11 cellular contexts compared by ENCODE assay signal in the genomic region with DNA sequence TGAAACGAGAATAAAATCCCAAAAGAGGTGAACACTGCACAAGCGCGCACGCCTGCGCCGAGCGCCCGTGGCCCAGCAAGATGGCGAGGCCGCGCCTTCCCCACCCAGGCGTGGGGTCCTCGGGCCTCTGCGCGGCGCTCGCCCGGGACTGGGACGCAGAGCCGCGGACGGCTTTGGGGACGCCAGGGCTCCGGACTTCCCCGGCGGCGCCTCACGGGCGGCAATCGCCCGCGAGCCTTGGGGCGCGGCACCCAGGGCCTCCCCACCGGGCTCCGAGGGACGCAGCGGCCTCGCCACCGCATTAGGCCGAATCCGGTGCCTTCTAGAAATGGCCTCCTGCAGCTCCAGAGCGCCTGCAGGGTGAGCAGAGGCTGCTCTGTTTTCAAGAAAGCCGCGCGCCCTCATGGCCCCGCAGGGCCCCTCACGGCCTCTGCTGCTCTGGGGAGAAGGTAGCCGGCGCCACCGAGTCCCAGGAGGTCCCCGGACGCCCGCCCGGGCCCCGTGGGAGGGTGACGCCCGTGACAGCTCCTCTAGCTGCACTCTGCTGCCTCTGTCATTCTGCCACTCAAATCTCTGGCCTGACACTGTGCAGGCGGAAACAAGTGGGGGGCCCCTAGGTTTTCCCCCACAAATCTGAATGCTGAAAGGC. TPM values are rescaled to one million over a fixed set of nuclear protein-coding genes. Genes with fewer than 3 reads are reported as not detected.
DNase-seq lines count a peak whose midpoint lies in the region; ATAC-seq and TF ChIP-seq lines count a peak whose summit lies in the region.
"Had no signal": no experiment of that assay in that cellular context is flagged by ENCODE, and none has a peak within 500 bp of the region (broad histone marks: within the 10 kb centered on the region; RNA-seq: fewer than 3 reads in every experiment).

No MANE protein-coding gene starts in this region.

- peak overlapping the region; percentile 77 for H4K8ac ChIP-seq in neuronal stem cell (ENCODE audit: low read depth, low read length)

- H3K36me3 ChIP-seq in ES-I3 (ENCODE audit: insufficient read depth, low read length), result no peaks in the 10 kb centered on the region
- H3K36me3 ChIP-seq in GM23338 (ENCODE audit: insufficient read depth), result no peaks in the 10 kb centered on the region
- H3K36me3 ChIP-seq in neuronal stem cell (replicated peaks in 1 of 2; ENCODE audit: control insufficient read depth in 2 of 2, insufficient read depth in 2 of 2, low read length in 2 of 2), result no peaks in the 10 kb centered on the region

- no peak overlapping the region for H3K4me3 Mint-ChIP-seq in GM23338
- peak overlapping the region; percentile 20 for H3K4me3 Mint-ChIP-seq in dendritic cell treated with granulocyte-macrophage colony-stimulating factor and Interleukin-4, amounts not matched to agents 40 ng/mL and 50 ng/mL, for 4 days
- H3K4me3 Mint-ChIP-seq: nephron progenitor cell had no signal

- DNase-seq in GM23338 (ENCODE audit: low spot score) (peak; percentile 70), neuronal stem cell (ENCODE audit: low spot score) (no peak), NCI-H526 treated with DMSO at 0.1 percent for 48 hours (lab: John Stamatoyannopoulos, UW) (no peak), NCI-H2081 treated with DMSO at 0.1 percent for 48 hours (lab: John Stamatoyannopoulos, UW) (no peak)
- DNase-seq: NCI-H2227 treated with DMSO at 0.1 percent for 48 hours; nephron progenitor cell; stimulated activated CD8-positive, alpha-beta memory T cell treated with anti-CD3 and anti-CD28 coated beads, Interleukin-4, amount 100 ng/mL, for 48 hours had no signal

- no peak overlapping the region for H3K23ac ChIP-seq in neuronal stem cell (ENCODE audit: low read depth, low read length, poor library complexity)

- H3K4me2 ChIP-seq in GM23338 (peak overlapping the region; percentile 84), neuronal stem cell (ENCODE audit: insufficient read depth, low read length, poor library complexity, severe bottlenecking) (no peak overlapping the region)

- H3K36me3 Mint-ChIP-seq in GM23338 (ENCODE audit: low read depth), result no peaks in the 10 kb centered on the region
- H3K36me3 Mint-ChIP-seq in dendritic cell treated with granulocyte-macrophage colony-stimulating factor and Interleukin-4, amounts not matched to agents 40 ng/mL and 50 ng/mL, for 4 days (ENCODE audit: low read depth), result no peaks in the 10 kb centered on the region

- intact Hi-C loops in dendritic cell treated with granulocyte-macrophage colony-stimulating factor and Interleukin-4, amounts not matched to agents 40 ng/mL and 50 ng/mL, for 4 days (cut with micrococcal nuclease), result no loop called here

- H3K27ac Mint-ChIP-seq in GM23338, result no peak overlapping the region
- H3K27ac Mint-ChIP-seq in dendritic cell treated with granulocyte-macrophage colony-stimulating factor and Interleukin-4, amounts not matched to agents 40 ng/mL and 50 ng/mL, for 4 days, result no peak overlapping the region
- H3K27ac Mint-ChIP-seq: nephron progenitor cell had no signal

- H3K27ac ChIP-seq in GM23338 (ENCODE audit: low read depth), result no peak overlapping the region
- H3K27ac ChIP-seq in neuronal stem cell (replicated peaks; ENCODE audit: low read length), result no peak overlapping the region

- ATAC-seq in GM23338 (peak; percentile 74), GM21619 (IDR thresholded peaks at IDR 0.05; ENCODE audit: unreplicated experiment) (no peak), HG03095 (IDR thresholded peaks at IDR 0.05; ENCODE audit: unreplicated experiment) (no peak)

- no peaks in the 10 kb centered on the region for H3K9me3 Mint-ChIP-seq in GM23338
- no peaks in the 10 kb centered on the region for H3K9me3 Mint-ChIP-seq in dendritic cell treated with granulocyte-macrophage colony-stimulating factor and Interleukin-4, amounts not matched to agents 40 ng/mL and 50 ng/mL, for 4 days
- H3K9me3 Mint-ChIP-seq: nephron progenitor cell had no signal

- H3K27me3 ChIP-seq in GM23338 (ENCODE audit: insufficient read depth) (no peaks in the 10 kb centered on the region), neuronal stem cell (ENCODE audit: control insufficient read depth in 3 of 3, insufficient read depth in 3 of 3, low read depth in 1 of 3, low read length in 3 of 3) (peaks cover 0 to 24% (median 0%) of the 10 kb centered on the region in 3 experiments)

- H2AFZ ChIP-seq in GM23338 (peak overlapping the region; percentile 91), neuronal stem cell (ENCODE audit: low read length) (no peak overlapping the region)

- peak overlapping the region; percentile 87 for H2BK120ac ChIP-seq in neuronal stem cell (ENCODE audit: low read depth, low read length)

- H3K9me3 ChIP-seq in ES-I3 (ENCODE audit: control insufficient read depth, insufficient read depth, low read length), result no peaks in the 10 kb centered on the region
- H3K9me3 ChIP-seq in neuronal stem cell (replicated peaks in 1 of 2; ENCODE audit: control insufficient read depth in 2 of 2, insufficient read depth in 1 of 2, low read depth in 1 of 2, low read length in 2 of 2), result no peaks in the 10 kb centered on the region

- no peak overlapping the region for H2AK5ac ChIP-seq in neuronal stem cell (ENCODE audit: low read depth, low read length)

- peaks cover 14% of the 10 kb centered on the region for H3K27me3 Mint-ChIP-seq in GM23338 (ENCODE audit: insufficient read depth, low read depth, poor library complexity)
- peaks cover 15% of the 10 kb centered on the region for H3K27me3 Mint-ChIP-seq in dendritic cell treated with granulocyte-macrophage colony-stimulating factor and Interleukin-4, amounts not matched to agents 40 ng/mL and 50 ng/mL, for 4 days

- peak overlapping the region; percentile 56 for H2BK15ac ChIP-seq in neuronal stem cell (ENCODE audit: low read length)

- peak overlapping the region; percentile 57 for H3K4ac ChIP-seq in neuronal stem cell (ENCODE audit: low read length)

- H3F3A ChIP-seq in GM23338 (replicated peaks; ENCODE audit: low read depth), result peaks cover 4% of the 10 kb centered on the region

- H3K4me1 Mint-ChIP-seq in GM23338, result peaks cover 5% of the 10 kb centered on the region
- H3K4me1 Mint-ChIP-seq in dendritic cell treated with granulocyte-macrophage colony-stimulating factor and Interleukin-4, amounts not matched to agents 40 ng/mL and 50 ng/mL, for 4 days (ENCODE audit: low read depth), result peaks cover 11% of the 10 kb centered on the region

- H4K20me1 ChIP-seq in GM23338 (replicated peaks; ENCODE audit: insufficient read depth), result no peaks in the 10 kb centered on the region

- H2BK12ac ChIP-seq in neuronal stem cell (ENCODE audit: low read length), result peak overlapping the region; percentile 63

- H2BK5ac ChIP-seq in neuronal stem cell (ENCODE audit: low read length), result peak overlapping the region; percentile 47

- no peaks in the 10 kb centered on the region for H3K9me2 ChIP-seq in GM23338 (ENCODE audit: insufficient read depth)

- H3K4me3 ChIP-seq in GM23338 (peak overlapping the region; percentile 61), neuronal stem cell (ENCODE audit: low read length in 2 of 2) (no peak overlapping the region)

- no peak for TF ChIP-seq CTCF in GM23338 (conservative IDR thresholded peaks at IDR 0.05; ENCODE audit: low read depth in 2 of 2)

- H3K18ac ChIP-seq in neuronal stem cell (ENCODE audit: low read length), result peak overlapping the region; percentile 84

- H3K4me1 ChIP-seq in ES-I3 (ENCODE audit: insufficient read depth, low read length) (peaks cover 9% of the 10 kb centered on the region), GM23338 (ENCODE audit: insufficient read depth) (0 out of 2 replicates have a peak, but pooled peaks cover 4% of the 10 kb centered on the region), neuronal stem cell (ENCODE audit: control insufficient read depth in 2 of 2, insufficient read depth in 1 of 2, low read depth in 1 of 2, low read length in 2 of 2) (peaks cover 0 to under 1% of the 10 kb centered on the region in 2 donors)

- no peaks in the 10 kb centered on the region for H3K79me2 ChIP-seq in GM23338 (replicated peaks; ENCODE audit: insufficient read depth)

- H3K9ac ChIP-seq in ES-I3 (ENCODE audit: low read depth, low read length) (peak overlapping the region; percentile 11), neuronal stem cell (ENCODE audit: low read depth, low read length, poor library complexity) (no peak overlapping the region)

- H3K79me1 ChIP-seq in neuronal stem cell (ENCODE audit: low read depth, low read length), result no peaks in the 10 kb centered on the region

- no CpG with 5 or more reads among the region's 59 CpGs for WGBS in neuronal stem cell (ENCODE audit: extremely low coverage in 2 of 2, insufficient read length in 2 of 2, insufficient replicate concordance in 1 of 2), 2 donors

- no peak overlapping the region for H4K91ac ChIP-seq in neuronal stem cell (ENCODE audit: low read depth, low read length, poor library complexity)

- no peak overlapping the region for H3K14ac ChIP-seq in neuronal stem cell (ENCODE audit: low read length)

TF ChIP-seq in GM23338, 12 proteins besides CTCF, POLR2A, EP300 and RAD21 (continues in another document):
- TF ChIP-seq CREB1 (CRISPR knock-in tag; IDR thresholded peaks at IDR 0.05; ENCODE audit: low read depth), result no peak
- TF ChIP-seq JUNB (IDR thresholded peaks at IDR 0.05; ENCODE audit: unreplicated experiment), result no peak
- no peak for TF ChIP-seq POLR2AphosphoS5 (IDR thresholded peaks at IDR 0.05; ENCODE audit: low read depth)
- no peak for TF ChIP-seq ZNF331 (CRISPR knock-in tag; IDR thresholded peaks at IDR 0.05; ENCODE audit: low read depth)
- no peak for TF ChIP-seq EZH2 (IDR thresholded peaks at IDR 0.05; ENCODE audit: low read depth, unreplicated experiment)
- TF ChIP-seq STAT1 (IDR thresholded peaks at IDR 0.05; ENCODE audit: unreplicated experiment), result no peak
- TF ChIP-seq ZNF114 (CRISPR knock-in tag; IDR thresholded peaks at IDR 0.05), result no peak
- no peak for TF ChIP-seq EZH2phosphoT487 (IDR thresholded peaks at IDR 0.05; ENCODE audit: unreplicated experiment)

RNA-seq across cellular contexts. Expression of gene POMC, which starts 35.9 kb away (rescaled TPM):
- 7.8 and 12.3 TPM in 2 replicates for total RNA-seq in GM23338 (2014; rRNA removed; shearing (Covaris generic))
- 8.5 and 8.7 TPM in 2 replicates for polyA plus RNA-seq in GM23338 (2016; fragmentation: Nextera tagmentation; extraction: Ambion mirVana)
- polyA plus RNA-seq in neuronal stem cell (2013, experiment 1 of 2), result 0.81 TPM
- polyA plus RNA-seq in neuronal stem cell (2013, experiment 2 of 2), result 0.64 TPM
